Comparison of ENCODE assay signal across 28 cellular contexts in the genomic region with DNA sequence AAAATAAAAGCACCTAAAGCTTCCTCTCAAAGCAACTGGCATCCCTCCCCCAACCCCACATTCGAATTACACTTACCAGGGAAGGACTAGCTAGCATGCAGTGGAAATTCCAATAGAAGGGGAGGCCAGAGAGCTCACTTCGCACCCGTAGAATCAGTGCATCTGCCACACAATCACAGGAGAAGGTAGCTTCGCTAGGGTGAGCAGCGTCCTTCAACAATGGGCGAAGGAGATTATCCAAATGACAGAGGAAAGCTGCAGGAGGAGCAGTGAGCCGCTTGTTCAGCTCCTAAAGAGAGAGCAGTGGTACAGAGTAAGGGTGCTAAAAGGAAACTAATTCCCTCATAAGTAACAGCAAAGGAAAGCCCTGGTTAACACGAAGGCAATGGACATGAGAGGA.
"Had no signal": no experiment of that assay in that cellular context is flagged by ENCODE, and none has a peak within 500 bp of the region (broad histone marks: within the 10 kb centered on the region; RNA-seq: fewer than 3 reads in every experiment).

No MANE protein-coding gene starts in this region.

- H3K36me3 Mint-ChIP-seq: natural killer cell had no signal

- ATAC-seq: naive thymus-derived CD4-positive, alpha-beta T cell; natural killer cell; pancreas; right lobe of liver; stimulated activated memory B cell treated with anti-CD40 and anti-IgM and Interleukin-4, amounts not matched to agents 10 μg/mL and 1 μg/mL and 100 μg/mL, for 72 hours; stimulated activated naive CD8-positive, alpha-beta T cell treated with anti-CD3 and anti-CD28 coated beads, Interleukin-15, amount 100 ng/mL, for 72 hours; stimulated activated naive CD8-positive, alpha-beta T cell treated with anti-CD3 and anti-CD28 coated beads, Interleukin-15, Interleukin-2, amounts not matched to agents 100 U/mL and 50 U/mL, for 24 hours; upper lobe of right lung had no signal

- H3K4me1 ChIP-seq: prostate gland, testis had no signal

- H3K27ac Mint-ChIP-seq: naive thymus-derived CD4-positive, alpha-beta T cell; natural killer cell; nephron; stimulated activated memory B cell treated with anti-CD40 and anti-IgM and Interleukin-4, amounts not matched to agents 10 μg/mL and 1 μg/mL and 100 μg/mL, for 72 hours; stimulated activated naive CD8-positive, alpha-beta T cell treated with anti-CD3 and anti-CD28 coated beads, Interleukin-15, amount 100 ng/mL, for 72 hours; type B pancreatic cell had no signal

- H3K4me3 ChIP-seq: pancreas, prostate gland, right atrium auricular region, right lobe of liver, sigmoid colon, suprapubic skin, testis, tibial artery, transverse colon, upper lobe of right lung, uterus had no signal

- H3K9me3 Mint-ChIP-seq: naive thymus-derived CD4-positive, alpha-beta T cell; natural killer cell; nephron; stimulated activated memory B cell treated with anti-CD40 and anti-IgM and Interleukin-4, amounts not matched to agents 10 μg/mL and 1 μg/mL and 100 μg/mL, for 72 hours; stimulated activated naive CD8-positive, alpha-beta T cell treated with anti-CD3 and anti-CD28 coated beads, Interleukin-15, amount 100 ng/mL, for 72 hours; type B pancreatic cell had no signal

- DNase-seq: naive thymus-derived CD4-positive, alpha-beta T cell; natural killer cell; nucleus accumbens; pancreas; retina; right lobe of liver; sigmoid colon; small intestine; stimulated activated CD4-positive, alpha-beta T cell treated with anti-CD3 and anti-CD28 coated beads, Interleukin-15, amount 100 ng/mL, for 24 hours; stimulated activated CD4-positive, alpha-beta T cell treated with anti-CD3 and anti-CD28 coated beads, Interleukin-2, amount 100 ng/mL, for 24 hours; stimulated activated CD4-positive, alpha-beta T cell treated with anti-CD3 and anti-CD28 coated beads, Interleukin-2, amount 100 ng/mL, for 48 hours; stimulated activated CD4-positive, alpha-beta T cell treated with anti-CD3 and anti-CD28 coated beads, Interleukin-4, amount 100 ng/mL, for 24 hours; stimulated activated naive CD4-positive, alpha-beta T cell; stimulated activated naive CD8-positive, alpha-beta T cell treated with anti-CD3 and anti-CD28 coated beads, Interleukin-15, amount 100 ng/mL, for 72 hours; stimulated activated naive CD8-positive, alpha-beta T cell treated with anti-CD3 and anti-CD28 coated beads, Interleukin-15, Interleukin-2, amounts not matched to agents 100 U/mL and 50 U/mL, for 24 hours; substantia nigra; testis; tibial artery; transverse colon; upper lobe of right lung; uterus had no signal

- H3K9me3 ChIP-seq: neutrophil, pancreas, prostate gland, right atrium auricular region, right lobe of liver, sigmoid colon, suprapubic skin, testis, tibial artery, transverse colon, upper lobe of right lung, uterus had no signal

- H3K36me3 ChIP-seq: prostate gland, uterus had no signal

- H3K27me3 ChIP-seq: pancreas, right atrium auricular region, right lobe of liver, sigmoid colon, suprapubic skin, testis, tibial artery, transverse colon, upper lobe of right lung, uterus had no signal

- H3K27me3 Mint-ChIP-seq: naive thymus-derived CD4-positive, alpha-beta T cell; stimulated activated memory B cell treated with anti-CD40 and anti-IgM and Interleukin-4, amounts not matched to agents 10 μg/mL and 1 μg/mL and 100 μg/mL, for 72 hours; stimulated activated naive CD8-positive, alpha-beta T cell treated with anti-CD3 and anti-CD28 coated beads, Interleukin-15, amount 100 ng/mL, for 72 hours; type B pancreatic cell had no signal

- H3K4me3 Mint-ChIP-seq: naive thymus-derived CD4-positive, alpha-beta T cell; natural killer cell; stimulated activated memory B cell treated with anti-CD40 and anti-IgM and Interleukin-4, amounts not matched to agents 10 μg/mL and 1 μg/mL and 100 μg/mL, for 72 hours; stimulated activated naive CD8-positive, alpha-beta T cell treated with anti-CD3 and anti-CD28 coated beads, Interleukin-15, amount 100 ng/mL, for 72 hours; type B pancreatic cell had no signal
